Comparison of ENCODE assay signal across 8 cellular contexts in genomic region chr4:98977557-98977956, GRCh38.
"Had no signal": no experiment of that assay in that cellular context is flagged by ENCODE, and none has a peak within 500 bp of the region (broad histone marks: within the 10 kb centered on the region; RNA-seq: fewer than 3 reads in every experiment).

No MANE protein-coding gene starts in this region.

- H3K4me1 Mint-ChIP-seq: IgD-negative memory B cell had no signal

- ATAC-seq: HCT116 had no signal

- H3K36me3 ChIP-seq: HAP-1 had no signal

- DNase-seq: GOT3, H7, KBM-7 had no signal

- FAIRE-seq: HTR-8/SVneo had no signal

- H3K4me1 ChIP-seq: HAP-1 had no signal

- H3K9me3 ChIP-seq: HAP-1 had no signal

- H3K9me3 Mint-ChIP-seq: HFFc6 had no signal

- H3K4me3 Mint-ChIP-seq: HFFc6, IgD-negative memory B cell had no signal

- H3K4me3 ChIP-seq: HAP-1 had no signal

- H3K36me3 Mint-ChIP-seq: IgD-negative memory B cell had no signal
